In the genomic region with DNA sequence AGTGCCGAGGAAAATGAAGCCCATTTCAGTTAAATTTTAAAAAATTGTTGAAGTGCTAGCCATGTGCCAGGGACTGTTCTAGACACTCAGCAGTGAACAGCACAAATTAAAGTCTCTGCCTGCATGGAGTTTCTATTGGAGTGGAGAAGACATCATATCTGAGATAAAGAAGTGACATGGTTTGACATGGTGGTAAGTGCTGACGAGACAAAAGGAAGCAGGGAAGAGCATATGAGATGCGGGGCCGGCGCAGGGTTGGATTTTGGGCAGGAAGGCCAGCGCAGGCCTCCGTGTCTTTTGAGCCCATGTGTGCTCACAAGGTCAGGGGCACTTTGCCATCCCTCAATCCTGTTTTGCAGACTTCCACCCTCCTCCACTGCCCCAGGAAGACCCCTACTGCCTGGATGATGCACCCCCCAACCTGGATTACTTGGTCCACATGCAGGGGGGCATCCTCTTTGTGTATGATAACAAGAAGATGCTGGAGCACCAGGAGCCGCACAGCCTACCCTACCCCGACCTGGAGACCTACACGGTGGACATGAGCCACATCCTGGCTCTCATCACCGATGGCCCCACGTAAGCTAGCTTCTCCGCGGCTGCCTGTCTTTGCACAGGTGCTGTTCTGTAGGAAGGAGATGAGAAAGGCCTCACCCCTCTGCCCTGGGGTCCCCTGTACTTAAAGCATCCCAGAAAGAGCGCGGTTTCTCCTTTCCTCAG, we compare ENCODE assay signal across 26 cellular contexts.
"Had no signal": no experiment of that assay in that cellular context is flagged by ENCODE, and none has a peak within 500 bp of the region (broad histone marks: within the 10 kb centered on the region; RNA-seq: fewer than 3 reads in every experiment).

No MANE protein-coding gene starts in this region.

- H3K27ac ChIP-seq: body of pancreas, cardiac muscle cell, right lobe of liver, skin epidermis, stomach, testis, vagina had no signal

- H3K4me3 Mint-ChIP-seq: activated CD4-positive, alpha-beta T cell treated with anti-CD3 and anti-CD28 coated beads for 36 hours; activated naive CD8-positive, alpha-beta T cell treated with anti-CD3 and anti-CD28 coated beads, Interleukin-2, amount 50 U/mL, for 24 hours; dendritic cell treated with granulocyte-macrophage colony-stimulating factor and Interleukin-4, amounts not matched to agents 40 ng/mL and 50 ng/mL, for 4 days; immature natural killer cell; nephron progenitor cell; stimulated activated memory B cell treated with anti-CD40 and anti-IgM and Interleukin-4, amounts not matched to agents 10 μg/mL and 1 μg/mL and 100 μg/mL, for 72 hours had no signal

- H3K4me3 ChIP-seq: body of pancreas, cardiac muscle cell, right lobe of liver, skin epidermis, stomach, testis, vagina had no signal

- H3K9me3 ChIP-seq: body of pancreas, right lobe of liver, stomach, testis, vagina had no signal

- H3K36me3 ChIP-seq: cardiac muscle cell, right lobe of liver, vagina had no signal

- H3K4me1 ChIP-seq: body of pancreas, right lobe of liver, testis had no signal

- H3K27ac Mint-ChIP-seq: activated CD4-positive, alpha-beta T cell treated with anti-CD3 and anti-CD28 coated beads for 36 hours; activated naive CD8-positive, alpha-beta T cell treated with anti-CD3 and anti-CD28 coated beads, Interleukin-2, amount 50 U/mL, for 24 hours; dendritic cell treated with granulocyte-macrophage colony-stimulating factor and Interleukin-4, amounts not matched to agents 40 ng/mL and 50 ng/mL, for 4 days; immature natural killer cell; nephron progenitor cell had no signal

- H3K27me3 Mint-ChIP-seq: activated CD4-positive, alpha-beta T cell treated with anti-CD3 and anti-CD28 coated beads for 36 hours; activated naive CD8-positive, alpha-beta T cell treated with anti-CD3 and anti-CD28 coated beads, Interleukin-2, amount 50 U/mL, for 24 hours; dendritic cell treated with granulocyte-macrophage colony-stimulating factor and Interleukin-4, amounts not matched to agents 40 ng/mL and 50 ng/mL, for 4 days; stimulated activated memory B cell treated with anti-CD40 and anti-IgM and Interleukin-4, amounts not matched to agents 10 μg/mL and 1 μg/mL and 100 μg/mL, for 72 hours had no signal

- H3K27me3 ChIP-seq: body of pancreas, right lobe of liver, stomach, testis, vagina had no signal

- DNase-seq: activated CD4-positive, alpha-beta T cell treated with anti-CD3 and anti-CD28 coated beads for 36 hours; activated CD4-positive, alpha-beta T cell treated with anti-CD3 and anti-CD28 coated beads, Interleukin-2, amount 50 U/mL, for 4 hours; activated CD8-positive, alpha-beta memory T cell treated with anti-CD3 and anti-CD28 coated beads for 24 hours; activated gamma-delta T cell; activated naive CD4-positive, alpha-beta T cell treated with anti-CD3 and anti-CD28 coated beads, Interleukin-2, amount 50 U/mL, for 16 hours; activated naive CD8-positive, alpha-beta T cell treated with anti-CD3 and anti-CD28 coated beads, Interleukin-2, amount 50 U/mL, for 24 hours; anterior cingulate cortex; body of pancreas; effector CD4-positive, alpha-beta T cell; erythroblast; foreskin fibroblast; immature natural killer cell; kidney glomerular epithelial cell; nephron progenitor cell; stimulated activated CD4-positive, alpha-beta T cell treated with anti-CD3 and anti-CD28 coated beads, Interleukin-15, amount 100 ng/mL, for 24 hours; stomach; T-helper 1 cell; T-helper 9 cell; trophoblast cell had no signal

- ATAC-seq: activated CD4-positive, alpha-beta T cell treated with anti-CD3 and anti-CD28 coated beads for 36 hours; activated naive CD8-positive, alpha-beta T cell treated with anti-CD3 and anti-CD28 coated beads, Interleukin-2, amount 50 U/mL, for 24 hours; body of pancreas; right lobe of liver; stimulated activated memory B cell treated with anti-CD40 and anti-IgM and Interleukin-4, amounts not matched to agents 10 μg/mL and 1 μg/mL and 100 μg/mL, for 72 hours had no signal
